ENCODE assay signal across 12 cellular contexts in genomic region chr17:52157603-52158449, GRCh38. TPM values are rescaled to one million over a fixed set of nuclear protein-coding genes. Genes with fewer than 3 reads are reported as not detected.
DNase-seq lines count a peak whose midpoint lies in the region; ATAC-seq, FAIRE-seq and TF ChIP-seq lines count a peak whose summit lies in the region.
"Had no signal": no experiment of that assay in that cellular context is flagged by ENCODE, and none has a peak within 500 bp of the region (broad histone marks: within the 10 kb centered on the region; RNA-seq: fewer than 3 reads in every experiment).

No MANE protein-coding gene starts in this region.

- intact Hi-C loops in pancreas (cut with DNase I) = no loop called here
- intact Hi-C loops in body of pancreas (cut with DNase I) = no loop called here

- peak in 3 of 4 donors; percentile 14 to 46 (median 30) for ATAC-seq in pancreas
- ATAC-seq in body of pancreas = no peak
- ATAC-seq in GM21576 (IDR thresholded peaks at IDR 0.05; ENCODE audit: unreplicated experiment) = no peak

- FAIRE-seq in pancreas (lab: Jason Lieb, UNC) = no peak
- FAIRE-seq: A204.1 had no signal

- DNase-seq in NCI-H1694 treated with DMSO at 0.1 percent for 48 hours (lab: John Stamatoyannopoulos, UW) = peak; percentile 40
- DNase-seq in NCI-H1694 (lab: John Stamatoyannopoulos, UW) = no peak
- DNase-seq in NCI-H69 (lab: John Stamatoyannopoulos, UW) = peak; percentile 28
- DNase-seq in pancreas = peak in 2 of 6 donors; percentile 52 to 58
- no peak for DNase-seq in body of pancreas
- no peak for DNase-seq in activated CD4-positive, alpha-beta T cell treated with anti-CD3 and anti-CD28 coated beads for 48 hours
- DNase-seq: colonic mucosa; stimulated activated naive CD4-positive, alpha-beta T cell treated with Interleukin-2 at 50 U/mL for 16 hours had no signal

- no peak for TF ChIP-seq CTCF in pancreas (IDR thresholded peaks at IDR 0.05)
- TF ChIP-seq CTCF in body of pancreas (IDR thresholded peaks at IDR 0.05) = no peak

- H3K36me3 ChIP-seq in esophagus (ENCODE audit: control insufficient read depth in 2 of 2, insufficient read depth in 2 of 2, low read length in 1 of 2) (no peaks in the 10 kb centered on the region), pancreas (no peaks in the 10 kb centered on the region), body of pancreas (replicated peaks in 1 of 2; ENCODE audit: insufficient read depth in 1 of 2, low read depth in 2 of 2) (no peaks in the 10 kb centered on the region)
- H3K36me3 ChIP-seq: colonic mucosa had no signal

- H3K9me3 ChIP-seq in esophagus (ENCODE audit: control insufficient read depth in 2 of 2, insufficient read depth in 1 of 2, low read depth in 1 of 2, low read length in 1 of 2) (peaks cover 0 to 4% of the 10 kb centered on the region in 2 donors), pancreas (no peaks in the 10 kb centered on the region), body of pancreas (no peaks in the 10 kb centered on the region)
- H3K9me3 ChIP-seq: colonic mucosa had no signal

- H3K27me3 ChIP-seq in esophagus (ENCODE audit: control insufficient read depth in 1 of 2, insufficient read depth in 2 of 2, low read length in 2 of 2) = peaks cover 2 to 7% of the 10 kb centered on the region in 2 donors
- peaks cover 4 to 49% (median 11%) of the 10 kb centered on the region in 4 donors for H3K27me3 ChIP-seq in pancreas
- peaks cover 0 to 27% of the 10 kb centered on the region in 2 donors for H3K27me3 ChIP-seq in body of pancreas

- 3 to 4% methylated on average over 61 to 68 of the region's 68 CpGs for WGBS in esophagus, 2 donors
- 3 to 4% methylated on average over 67 to 68 of the region's 68 CpGs for WGBS in pancreas, 2 donors
- WGBS in body of pancreas, 2 donors = 3 to 14% methylated on average over 20 to 68 of the region's 68 CpGs

- no peak overlapping the region for H3K27ac ChIP-seq in esophagus (ENCODE audit: low read depth in 2 of 2, low read length in 1 of 2)
- no peak overlapping the region for H3K27ac ChIP-seq in pancreas
- H3K27ac ChIP-seq in body of pancreas = no peak overlapping the region
- H3K27ac ChIP-seq: colonic mucosa had no signal

- H3K4me3 ChIP-seq in esophagus (ENCODE audit: low read depth in 1 of 2, low read length in 2 of 2) (peak overlapping the region; percentile 9 to 10), pancreas (peak overlapping the region in 2 of 4 donors; percentile 26 to 40), body of pancreas (no peak overlapping the region)
- H3K4me3 ChIP-seq: colonic mucosa had no signal

- TF ChIP-seq POLR2A in body of pancreas (IDR thresholded peaks at IDR 0.05) = no peak

- H3K4me1 ChIP-seq in esophagus (ENCODE audit: control insufficient read depth in 2 of 2, insufficient read depth in 2 of 2, low read length in 1 of 2) (peaks cover 5 to 9% of the 10 kb centered on the region in 2 donors), pancreas (peaks cover 0 to 11% (median 0%) of the 10 kb centered on the region in 3 donors), body of pancreas (peaks cover 16% of the 10 kb centered on the region)
- H3K4me1 ChIP-seq: colonic mucosa had no signal

RNA-seq across cellular contexts. Expression of gene CA10, which starts 0.7 kb away (rescaled TPM):
- under 1 TPM in 1 of 2 donors, not detected in 1; 0.06 TPM for polyA plus RNA-seq in esophagus
- total RNA-seq in pancreas = under 1 TPM in 2 of 6 donors, not detected in 4; 0.09 to 0.23 TPM
- polyA plus RNA-seq in pancreas = 1 to 10 TPM in 1 of 2 donors, under 1 TPM in 1; 0.30 to 2.0 TPM
- under 1 TPM in 1 of 2 donors, not detected in 1; 0.26 TPM for total RNA-seq in body of pancreas
- total RNA-seq: Daoy had no signal

Comparison
In these comparisons a context has a peak if more than half of its experiments do, and no peak if none do; other contexts are left out.
1. DNase-seq: peak in NCI-H1694 treated with DMSO at 0.1 percent for 48 hours (single experiment) and NCI-H69 (single experiment); none in NCI-H1694 (single experiment), body of pancreas (0 of 4) and activated CD4-positive, alpha-beta T cell treated with anti-CD3 and anti-CD28 coated beads for 48 hours (single experiment).
2. H3K4me3 ChIP-seq: peak in esophagus (2 of 2); none in body of pancreas (0 of 2).
3. ATAC-seq: peak in pancreas (3 of 4); none in body of pancreas (single experiment) and GM21576 (single experiment).